ENCODE assay signal across 8 cellular contexts in the genomic region with DNA sequence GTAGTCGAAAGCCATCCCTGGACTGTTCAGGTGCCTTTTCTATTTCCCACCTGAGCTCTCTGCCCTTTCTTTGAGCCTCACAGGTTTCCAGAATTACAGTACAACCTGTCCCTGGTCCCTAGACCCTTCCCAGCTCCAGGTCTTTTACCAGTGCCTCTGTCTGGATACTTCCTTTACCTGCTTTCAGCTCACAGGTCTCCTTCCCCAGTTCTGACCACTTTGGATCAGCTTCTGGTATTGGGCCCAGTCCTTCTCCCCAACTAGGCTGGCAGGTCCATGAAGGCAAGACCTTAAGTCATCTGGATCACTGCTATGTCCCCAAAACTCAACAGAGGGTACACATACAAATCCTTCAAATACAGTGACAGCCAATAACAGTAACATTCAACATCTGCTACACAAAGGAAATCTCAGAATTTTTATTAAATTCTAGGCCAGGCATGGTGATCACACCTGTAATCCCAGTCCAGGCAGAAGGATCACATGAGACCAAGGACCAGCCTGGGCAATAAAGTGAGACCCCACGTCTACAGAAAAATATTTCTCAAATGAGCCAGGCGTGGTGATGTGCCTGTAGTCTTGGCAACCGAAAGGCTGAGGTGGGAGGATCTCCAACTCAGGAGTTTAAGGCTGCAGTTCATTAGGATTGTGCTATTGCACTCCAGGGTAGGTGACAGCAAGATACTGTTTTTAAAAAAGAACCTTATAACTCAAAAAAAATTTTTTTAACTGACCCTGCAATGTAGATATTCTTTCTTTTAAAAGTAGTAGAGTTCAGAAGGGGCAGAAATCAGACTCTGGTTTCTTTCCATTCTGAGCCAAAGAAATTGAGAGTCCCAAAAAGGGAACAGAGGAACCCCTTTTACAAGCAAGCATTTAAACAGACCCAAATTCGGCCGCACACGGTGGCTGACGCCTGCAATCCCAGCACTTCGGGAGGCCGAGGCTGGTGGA. TPM values are rescaled to one million over a fixed set of nuclear protein-coding genes. Genes with fewer than 3 reads are reported as not detected.
A peak's percentile ranks its signal among the peaks of the same experiment; 100 is the strongest.
DNase-seq lines count a peak whose midpoint lies in the region; ATAC-seq and TF ChIP-seq lines count a peak whose summit lies in the region.

No MANE protein-coding gene starts in this region.

- no peak for TF ChIP-seq POLR2A in prostate gland (IDR thresholded peaks at IDR 0.05)
- no peak for TF ChIP-seq POLR2A in erythroblast (IDR thresholded peaks at IDR 0.05; ENCODE audit: low read length)

- DNase-seq in RWPE2 (ENCODE audit: low spot score) = no peak
- DNase-seq in fibroblast of lung (ENCODE audit: low read depth in 2 of 2) = no peak
- DNase-seq in prostate gland (ENCODE audit: low spot score) = no peak
- DNase-seq in MV-4-11 (lab: John Stamatoyannopoulos, UW) = no peak
- no peak for DNase-seq in erythroblast (lab: John Stamatoyannopoulos, UW)
- no peak for DNase-seq in NCI-H510A treated with DMSO at 0.1 percent for 48 hours (lab: John Stamatoyannopoulos, UW)
- DNase-seq in NOMO-1 treated with dmso at 0.1 percent for 144 hours (lab: John Stamatoyannopoulos, UW; ENCODE audit: unreplicated experiment) = no peak

- H3K4me2 ChIP-seq in fibroblast of lung (ENCODE audit: extremely low read depth, insufficient read depth, low read length) = peak overlapping the region; percentile 73

- H4K20me1 ChIP-seq in fibroblast of lung (ENCODE audit: control insufficient read depth, extremely low read depth, insufficient read depth, low read length) = no peaks in the 10 kb centered on the region

- H3K36me3 ChIP-seq in RWPE2 (ENCODE audit: low read depth) (peaks cover 38% of the 10 kb centered on the region), fibroblast of lung (ENCODE audit: control insufficient read depth, insufficient read depth, low read length) (peaks cover 14% of the 10 kb centered on the region), prostate gland (peaks cover 15 to 21% of the 10 kb centered on the region in 2 donors)

- no peak for ATAC-seq in RWPE2 (ENCODE audit: low read depth)

- TF ChIP-seq CTCF in RWPE2 (IDR thresholded peaks at IDR 0.05; ENCODE audit: poor library complexity, severe bottlenecking) = no peak
- no peak for TF ChIP-seq CTCF in fibroblast of lung (conservative IDR thresholded peaks at IDR 0.05 in 1 of 2, IDR thresholded peaks at IDR 0.05 in 1 of 2; ENCODE audit: low read depth in 1 of 2, low read length in 2 of 2)
- no peak for TF ChIP-seq CTCF in prostate gland (IDR thresholded peaks at IDR 0.05)

- H3K27me3 ChIP-seq in RWPE2 (ENCODE audit: insufficient read depth, poor library complexity, severe bottlenecking) = no peaks in the 10 kb centered on the region
- no peaks in the 10 kb centered on the region for H3K27me3 ChIP-seq in fibroblast of lung (ENCODE audit: control insufficient read depth, insufficient read depth, low read length)
- H3K27me3 ChIP-seq in prostate gland (replicated peaks; ENCODE audit: insufficient read depth) = no peaks in the 10 kb centered on the region

- peaks cover 29% of the 10 kb centered on the region for H3K79me2 ChIP-seq in fibroblast of lung (ENCODE audit: control insufficient read depth, insufficient read depth, low read length)

- H3K4me1 ChIP-seq in RWPE2 (ENCODE audit: insufficient read depth, poor library complexity, severe bottlenecking) (peaks cover 23% of the 10 kb centered on the region), fibroblast of lung (ENCODE audit: control insufficient read depth, extremely low read depth, insufficient read depth, low read length) (peaks cover 13% of the 10 kb centered on the region), prostate gland (replicated peaks) (peaks cover 16% of the 10 kb centered on the region)

- H3K27ac ChIP-seq in RWPE2 (ENCODE audit: poor library complexity, severe bottlenecking) (peak overlapping the region; percentile 72), fibroblast of lung (ENCODE audit: insufficient read depth, low read length) (peak overlapping the region; percentile 93), prostate gland (peak overlapping the region; percentile 67 to 87)

- H3K4me3 ChIP-seq in GM08714 (ENCODE audit: low read length) (peak overlapping the region; percentile 94), RWPE2 (ENCODE audit: severe bottlenecking) (peak overlapping the region; percentile 89), fibroblast of lung (replicated peaks in 1 of 4; ENCODE audit: control extremely low read depth in 1 of 4, insufficient read depth in 1 of 4, low read depth in 3 of 4, low read length in 4 of 4) (peak overlapping the region; percentile 82 to 96 (median 90)), prostate gland (peak overlapping the region in 1 of 2 donors; percentile 60)

- peak overlapping the region; percentile 36 for H3K9ac ChIP-seq in fibroblast of lung (ENCODE audit: insufficient read depth, low read length)

- WGBS in prostate gland = 37% methylated on average over 10 of the region's 10 CpGs

- H3K9me3 ChIP-seq in RWPE2 (ENCODE audit: severe bottlenecking) = no peaks in the 10 kb centered on the region
- no peaks in the 10 kb centered on the region for H3K9me3 ChIP-seq in fibroblast of lung (ENCODE audit: control insufficient read depth, insufficient read depth, low read depth, low read length)
- H3K9me3 ChIP-seq in prostate gland = no peaks in the 10 kb centered on the region

- no peak overlapping the region for H2AFZ ChIP-seq in fibroblast of lung (ENCODE audit: low read length)

- intact Hi-C loops in prostate gland (cut with DNase I) = loop anchor here (5.0 kb wide), 1 partner anchor 98 kb away; a partner anchor contains a TSS

RNA-seq across cellular contexts. Expression of a gene that starts 1.3 kb away (rescaled TPM):
- total RNA-seq in fibroblast of lung (149 and 271 TPM in 2 replicates), prostate gland (1,000 to 10,000 TPM; 1,162 to 1,716 TPM)
- polyA plus RNA-seq in fibroblast of lung = 1,704 and 1,950 TPM in 2 replicates
- polyA plus RNA-seq in fibroblast of lung (2012) = 3,009 and 3,161 TPM in 2 replicates
- polyA minus RNA-seq in fibroblast of lung (ENCODE audit: low replicate concordance) = 1,774 and 1,797 TPM in 2 replicates

RNA-seq across cellular contexts. Expression of a gene that starts 11.0 kb away (rescaled TPM):
- total RNA-seq in fibroblast of lung = 46.0 and 50.2 TPM in 2 replicates
- 77.8 and 87.2 TPM in 2 replicates for polyA plus RNA-seq in fibroblast of lung
- polyA plus RNA-seq in fibroblast of lung (2012) = 98.2 and 109 TPM in 2 replicates
- polyA minus RNA-seq in fibroblast of lung (ENCODE audit: low replicate concordance) = 126 and 137 TPM in 2 replicates
- total RNA-seq in prostate gland = 100 to 1,000 TPM in 1 of 2 donors, 10 to 100 TPM in 1; 79.8 to 246 TPM

RNA-seq across cellular contexts. Expression of a gene that starts 21.9 kb away (rescaled TPM):
- total RNA-seq in fibroblast of lung = 12.1 and 13.7 TPM in 2 replicates
- polyA plus RNA-seq in fibroblast of lung = 10.1 and 13.1 TPM in 2 replicates
- polyA plus RNA-seq in fibroblast of lung (2012) = 22.6 and 39.1 TPM in 2 replicates
- polyA minus RNA-seq in fibroblast of lung (ENCODE audit: low replicate concordance) = 65.6 and 475 TPM in 2 replicates
- total RNA-seq in prostate gland = 10 to 100 TPM; 14.4 to 21.1 TPM

RNA-seq across cellular contexts. Expression of a gene that starts 27.8 kb away (rescaled TPM):
- total RNA-seq in fibroblast of lung (3.1 and 5.6 TPM in 2 replicates), prostate gland (100 to 1,000 TPM in 1 of 2 donors, 10 to 100 TPM in 1; 96.5 to 170 TPM)
- 11.4 and 37.3 TPM in 2 replicates for polyA plus RNA-seq in fibroblast of lung
- polyA plus RNA-seq in fibroblast of lung (2012) = 50.8 and 140 TPM in 2 replicates
- 39.7 and 43.5 TPM in 2 replicates for polyA minus RNA-seq in fibroblast of lung (ENCODE audit: low replicate concordance)

RNA-seq across cellular contexts. Expression of a gene that starts 43.2 kb away (rescaled TPM):
- 15.4 and 23.0 TPM in 2 replicates for total RNA-seq in fibroblast of lung
- polyA plus RNA-seq in fibroblast of lung = 28.9 and 37.0 TPM in 2 replicates
- 25.6 and 31.1 TPM in 2 replicates for polyA plus RNA-seq in fibroblast of lung (2012)
- 77.9 and 123 TPM in 2 replicates for polyA minus RNA-seq in fibroblast of lung (ENCODE audit: low replicate concordance)
- 10 to 100 TPM; 50.2 to 56.4 TPM for total RNA-seq in prostate gland
